29 cellular contexts compared by ENCODE assay signal in the genomic region with DNA sequence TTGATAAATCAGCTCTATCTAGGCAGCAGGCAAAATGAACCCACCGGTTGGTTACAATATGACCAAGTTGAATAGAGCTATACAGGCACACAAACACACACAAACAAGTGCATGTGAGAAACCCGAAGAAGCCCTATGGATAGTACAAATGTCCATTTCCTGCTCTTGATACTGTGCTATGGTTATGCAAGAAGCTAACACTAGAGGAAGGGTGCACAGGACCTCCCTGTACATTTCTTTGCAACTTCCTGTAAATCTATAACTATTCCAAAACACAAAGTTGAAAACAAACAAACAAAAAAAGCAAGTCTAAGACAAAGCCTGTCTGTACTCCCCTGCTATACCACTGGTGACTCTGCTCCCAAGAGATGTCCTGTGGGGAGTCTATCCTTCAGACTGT. TPM values are rescaled to one million over a fixed set of nuclear protein-coding genes. Genes with fewer than 3 reads are reported as not detected.
A peak's percentile ranks its signal among the peaks of the same experiment; 100 is the strongest.
DNase-seq lines count a peak whose midpoint lies in the region; ATAC-seq, FAIRE-seq and TF ChIP-seq lines count a peak whose summit lies in the region.
"Had no signal": no experiment of that assay in that cellular context is flagged by ENCODE, and none has a peak within 500 bp of the region (broad histone marks: within the 10 kb centered on the region; RNA-seq: fewer than 3 reads in every experiment).

No MANE protein-coding gene starts in this region.

- intact Hi-C loops in HepG2 (cut with micrococcal nuclease; ENCODE audit: unreplicated experiment) = no loop called here

- no peaks in the 10 kb centered on the region for H3K9me3 Mint-ChIP-seq in WTC11

- no peak overlapping the region for H3K4me2 ChIP-seq in DND-41 (ENCODE audit: insufficient read depth, low read length)
- H3K4me2 ChIP-seq in Loucy (ENCODE audit: low read depth, low read length, poor library complexity, severe bottlenecking) = no peak overlapping the region
- H3K4me2 ChIP-seq in HepG2 (ENCODE audit: low read depth, low read length) = peak overlapping the region; percentile 36; the same call in 1 of the 2 replicates
- H3K4me2 ChIP-seq: BLaER1 had no signal

- no peaks in the 10 kb centered on the region for H3K36me3 ChIP-seq in DND-41 (ENCODE audit: insufficient read depth, low read length)
- no peaks in the 10 kb centered on the region for H3K36me3 ChIP-seq in Loucy (ENCODE audit: insufficient read depth, low read length)
- H3K36me3 ChIP-seq in HepG2 (replicated peaks in 1 of 2; ENCODE audit: control insufficient read depth in 1 of 2, insufficient read depth in 2 of 2, low read length in 2 of 2) = no peaks in the 10 kb centered on the region
- H3K36me3 ChIP-seq: BLaER1, SJCRH30 had no signal

- BruUV-seq in HepG2 (replicated peaks; lab: Mats Ljungman, UMichigan) = no TSS peak

- no peaks in the 10 kb centered on the region for H4K20me1 ChIP-seq in DND-41 (ENCODE audit: insufficient read depth, low read length)
- no peaks in the 10 kb centered on the region for H4K20me1 ChIP-seq in Loucy (ENCODE audit: insufficient read depth, low read length, poor library complexity, severe bottlenecking)
- H4K20me1 ChIP-seq in HepG2 (ENCODE audit: insufficient read depth, low read length) = no peaks in the 10 kb centered on the region
- H4K20me1 ChIP-seq: BLaER1 had no signal

- TF ChIP-seq CTCF in DND-41 (IDR thresholded peaks at IDR 0.05; ENCODE audit: borderline replicate concordance, extremely low read depth, low read length, poor library complexity, severe bottlenecking) (no peak), Loucy (conservative IDR thresholded peaks at IDR 0.05; ENCODE audit: low read length) (no peak), WTC11 (IDR thresholded peaks at IDR 0.05) (no peak), HepG2 (CRISPR knock-in tag; IDR thresholded peaks at IDR 0.05) (no peak)

- no peak for TF ChIP-seq RAD21 in HepG2 (CRISPR knock-in tag; IDR thresholded peaks at IDR 0.05)

- H3K79me2 ChIP-seq in DND-41 (ENCODE audit: insufficient read depth, low read length) = no peaks in the 10 kb centered on the region
- no peaks in the 10 kb centered on the region for H3K79me2 ChIP-seq in Loucy (ENCODE audit: insufficient read depth, low read length)
- no peaks in the 10 kb centered on the region for H3K79me2 ChIP-seq in HepG2 (ENCODE audit: insufficient read depth, low read length)

- H3K27me3 Mint-ChIP-seq in WTC11 (ENCODE audit: low read depth) = no peaks in the 10 kb centered on the region

- CTCF ChIA-PET in WTC11 (lab: Charles Lee) = interaction anchor here (1.4 to 1.9 kb wide), 3 partner anchors 25 to 142 kb away, joined by 3 to 15 read pairs (median 10); no protein-coding TSS in a partner anchor
- CTCF ChIA-PET in HepG2 (lab: Yijun Ruan, JAX; ENCODE audit: low intra/inter-chr PET ratio, low total read pairs) = no interaction called here

- H3K4me1 ChIP-seq in DND-41 (ENCODE audit: insufficient read depth, low read length) (no peaks in the 10 kb centered on the region), Loucy (ENCODE audit: insufficient read depth, low read length, poor library complexity, severe bottlenecking) (no peaks in the 10 kb centered on the region), HepG2 (ENCODE audit: insufficient read depth, low read length) (peaks cover 24% of the 10 kb centered on the region)
- H3K4me1 ChIP-seq: BLaER1, SJCRH30 had no signal

- H3K4me1 Mint-ChIP-seq in WTC11 = peaks cover 58% of the 10 kb centered on the region
- H3K4me1 Mint-ChIP-seq: CD4-positive, CD25-positive, alpha-beta regulatory T cell had no signal

- no peaks in the 10 kb centered on the region for H3F3A ChIP-seq in Loucy (ENCODE audit: low read depth)

- TF ChIP-seq EP300 in HepG2 (IDR thresholded peaks at IDR 0.05; ENCODE audit: low read depth in 2 of 2, low read length in 2 of 2) (no peak), HepG2 (CRISPR knock-in tag; IDR thresholded peaks at IDR 0.05; ENCODE audit: borderline replicate concordance) (no peak)

- POLR2A ChIA-PET in WTC11 (lab: Charles Lee) = no interaction called here
- POLR2A ChIA-PET in HepG2 (lab: Yijun Ruan, JAX) = no interaction called here

- H3K27ac Mint-ChIP-seq in WTC11 = peak overlapping the region; percentile 63

- peak; percentile 48; the same call in 2 of the 3 replicates for ATAC-seq in DND-41 (ENCODE audit: insufficient read depth, low read depth)
- ATAC-seq in WTC11 = no peak
- ATAC-seq in HepG2 = peak; percentile 80
- ATAC-seq in HG03565 (IDR thresholded peaks at IDR 0.05; ENCODE audit: unreplicated experiment) = no peak
- ATAC-seq in HG02852 (IDR thresholded peaks at IDR 0.05; ENCODE audit: unreplicated experiment) = no peak
- ATAC-seq: PC-3, SK-N-SH treated with all-trans-retinoic acid at 6 μM for 48 hours had no signal

- in situ Hi-C loops in HepG2 (cut with HindIII; ENCODE audit: extremely low pct_ligation_motif_present, low pct_unique_long_range_greater_than_20kb) = no loop called here

- FAIRE-seq in HepG2 (lab: Jason Lieb, UNC) = peak; percentile 18
- FAIRE-seq: A204.1, GM18507 had no signal

- WGBS in HepG2 (ENCODE audit: low lambda C conversion rate) = 0% methylated on average over 2 of the region's 2 CpGs

- H2AFZ ChIP-seq in DND-41 (ENCODE audit: low read depth, low read length) (no peak overlapping the region), Loucy (ENCODE audit: low read length) (0 out of 2 replicates have a peak overlapping the region, but pooled peaks have one; percentile 35), HepG2 (ENCODE audit: low read length) (no peak overlapping the region)
- H2AFZ ChIP-seq: GM23248 had no signal

- no peaks in the 10 kb centered on the region for H3K9me2 ChIP-seq in Loucy (replicated peaks; ENCODE audit: low read depth, low read length)

- no peak for TF ChIP-seq POLR2A in HepG2 (IDR thresholded peaks at IDR 0.05; ENCODE audit: insufficient read depth in 1 of 2, low read depth in 2 of 2, low read length in 2 of 2)

- H3K4me3 ChIP-seq in DND-41 (ENCODE audit: low read depth in 1 of 2, low read length in 2 of 2) = no peak overlapping the region
- no peak overlapping the region for H3K4me3 ChIP-seq in Loucy (ENCODE audit: low read length, poor library complexity, severe bottlenecking)
- H3K4me3 ChIP-seq in HepG2 (replicated peaks in 1 of 3; ENCODE audit: insufficient read depth in 1 of 3, low read depth in 2 of 3, low read length in 3 of 3) = no peak overlapping the region; a peak in 1 of 6 replicates
- H3K4me3 ChIP-seq: BLaER1, GM23248, SJCRH30 had no signal

- H3K27me3 ChIP-seq in DND-41 (ENCODE audit: insufficient read depth, low read length, poor library complexity) (no peaks in the 10 kb centered on the region), Loucy (ENCODE audit: insufficient read depth, low read length, poor library complexity, severe bottlenecking) (no peaks in the 10 kb centered on the region), HepG2 (ENCODE audit: control insufficient read depth in 1 of 2, insufficient read depth in 2 of 2, low read length in 2 of 2) (peaks cover 0 to 5% of the 10 kb centered on the region in 2 experiments; a peak in 1 of 5 replicates)
- H3K27me3 ChIP-seq: BLaER1, SJCRH30 had no signal

- no peak overlapping the region for H3K9ac ChIP-seq in DND-41 (ENCODE audit: low read depth, low read length)
- no peak overlapping the region for H3K9ac ChIP-seq in Loucy (ENCODE audit: low read depth, low read length, poor library complexity, severe bottlenecking)
- H3K9ac ChIP-seq in HepG2 (ENCODE audit: insufficient read depth, low read depth, low read length) = no peak overlapping the region
- H3K9ac ChIP-seq: BLaER1, GM23248 had no signal

- no peaks in the 10 kb centered on the region for H3K36me3 Mint-ChIP-seq in WTC11
- H3K36me3 Mint-ChIP-seq: CD4-positive, CD25-positive, alpha-beta regulatory T cell had no signal

- no peaks in the 10 kb centered on the region for H3K9me3 ChIP-seq in DND-41 (ENCODE audit: insufficient read depth, low read length, severe bottlenecking)
- no peaks in the 10 kb centered on the region for H3K9me3 ChIP-seq in Loucy (ENCODE audit: insufficient read depth, low read depth, low read length)
- no peaks in the 10 kb centered on the region for H3K9me3 ChIP-seq in HepG2 (ENCODE audit: low read length)
- H3K9me3 ChIP-seq: BLaER1, SJCRH30 had no signal

- no peak overlapping the region for H3K27ac ChIP-seq in DND-41 (ENCODE audit: low read length)
- no peak overlapping the region for H3K27ac ChIP-seq in HepG2 (ENCODE audit: extremely low read length, insufficient read depth, low read length)
- H3K27ac ChIP-seq: BLaER1, GM23248, HL-60, SJCRH30 had no signal

- no peak for DNase-seq in DND-41
- DNase-seq in WTC11 (ENCODE audit: low spot score) = no peak
- no peak for DNase-seq in HepG2 (ENCODE audit: low spot score)
- no peak for DNase-seq in NCI-H187 treated with DMSO at 0.1 percent for 48 hours (lab: John Stamatoyannopoulos, UW)
- DNase-seq: DMS153, GM23248, HCEC 1CT, Karpas-422, NCI-H1048, NCI-H1417, NCI-H1694, NCI-H2081, NCI-H2171, NCI-H226, NCI-H510A, NCI-H69, PC-3, SJCRH30 had no signal

- no peak overlapping the region for H3K4me3 Mint-ChIP-seq in WTC11
- H3K4me3 Mint-ChIP-seq: CD4-positive, CD25-positive, alpha-beta regulatory T cell had no signal

RNA-seq across cellular contexts. Expression of gene FAM240A, which starts 8.2 kb away (rescaled TPM):
- total RNA-seq in WTC11 (2021) (0.09 to 0.14 TPM (median 0.13 TPM) in 3 replicates), HepG2 (2016; rRNA removed; fragmentation: Illumina TruSeq; extraction: Trizol) (not detected in 2 replicates)
- not detected in 2 replicates for total RNA-seq in HepG2 (2016; cell fraction: cytosol; rRNA removed; fragmentation: Illumina TruSeq; extraction: Trizol; ENCODE audit: low read depth)
- total RNA-seq in HepG2 (2016; cell fraction: insoluble cytoplasmic fraction; rRNA removed; fragmentation: Illumina TruSeq; extraction: Trizol) = not detected in 2 replicates
- total RNA-seq in HepG2 (2016; cell fraction: membrane; rRNA removed; fragmentation: Illumina TruSeq; extraction: Trizol) = not detected in 2 replicates
- not detected in 2 replicates for total RNA-seq in HepG2 (2016; cell fraction: nucleus; rRNA removed; fragmentation: Illumina TruSeq; extraction: Trizol)
- polyA plus RNA-seq in HepG2 (2011; rRNA removed) = not detected in 2 replicates
- not detected in 2 replicates for polyA plus RNA-seq in HepG2 (2011; cell fraction: cytosol; rRNA removed)
- not detected in 2 replicates for polyA plus RNA-seq in HepG2 (2011; cell fraction: nucleus; rRNA removed)
- polyA plus RNA-seq in HepG2 (2012) = not detected in 2 replicates
- not detected in 2 replicates for polyA plus RNA-seq in HepG2 (2016; cell fraction: cytosol; fragmentation: Illumina TruSeq; extraction: Trizol; ENCODE audit: low read depth)
- not detected in 2 replicates for polyA plus RNA-seq in HepG2 (2016; cell fraction: insoluble cytoplasmic fraction; fragmentation: Illumina TruSeq; extraction: Trizol; ENCODE audit: low read depth)
- polyA plus RNA-seq in HepG2 (2016; cell fraction: membrane; fragmentation: Illumina TruSeq; extraction: Trizol; ENCODE audit: low read depth) = not detected in 2 replicates
- not detected in 2 replicates for polyA plus RNA-seq in HepG2 (2016; cell fraction: nucleus; fragmentation: Illumina TruSeq; extraction: Trizol; ENCODE audit: insufficient read depth, low read depth)
- not detected in 2 replicates for polyA minus RNA-seq in HepG2 (2011; rRNA and poly(A)+ RNA removed; ENCODE audit: low replicate concordance)
- polyA minus RNA-seq in HepG2 (2011; cell fraction: cytosol; rRNA and poly(A)+ RNA removed) = not detected in 2 replicates
- polyA minus RNA-seq in HepG2 (2011; cell fraction: nucleus; rRNA and poly(A)+ RNA removed) = not detected in 2 replicates
- total RNA-seq: CD4-positive, CD25-positive, alpha-beta regulatory T cell; GM23248; M059J; PC-3; SJCRH30 had no signal
- polyA plus RNA-seq: AG04450; CD4-positive, CD25-positive, alpha-beta regulatory T cell; GM23248 had no signal

RNA-seq across cellular contexts. Expression of gene LRRC2, which starts 38.0 kb away (rescaled TPM):
- total RNA-seq in WTC11 (2021) (4.0 to 4.9 TPM (median 4.9 TPM) in 3 replicates), HepG2 (2016; rRNA removed; fragmentation: Illumina TruSeq; extraction: Trizol) (0.27 and 0.48 TPM in 2 replicates)
- 0.10 TPM in 1 of 2 replicates, not detected in the other for total RNA-seq in HepG2 (2016; cell fraction: cytosol; rRNA removed; fragmentation: Illumina TruSeq; extraction: Trizol; ENCODE audit: low read depth)
- total RNA-seq in HepG2 (2016; cell fraction: insoluble cytoplasmic fraction; rRNA removed; fragmentation: Illumina TruSeq; extraction: Trizol) = 0.32 and 0.37 TPM in 2 replicates
- 0.22 and 0.48 TPM in 2 replicates for total RNA-seq in HepG2 (2016; cell fraction: membrane; rRNA removed; fragmentation: Illumina TruSeq; extraction: Trizol)
- total RNA-seq in HepG2 (2016; cell fraction: nucleus; rRNA removed; fragmentation: Illumina TruSeq; extraction: Trizol) = 0.12 and 0.44 TPM in 2 replicates
- polyA plus RNA-seq in HepG2 (2011; rRNA removed) = 0.51 and 0.58 TPM in 2 replicates
- 0.31 and 0.54 TPM in 2 replicates for polyA plus RNA-seq in HepG2 (2011; cell fraction: cytosol; rRNA removed)
- polyA plus RNA-seq in HepG2 (2011; cell fraction: nucleus; rRNA removed) = 0.16 and 0.64 TPM in 2 replicates
- polyA plus RNA-seq in HepG2 (2012) = 0.71 and 0.87 TPM in 2 replicates
- polyA plus RNA-seq in HepG2 (2016; cell fraction: cytosol; fragmentation: Illumina TruSeq; extraction: Trizol; ENCODE audit: low read depth) = 0.11 and 0.24 TPM in 2 replicates
- 0.36 and 0.38 TPM in 2 replicates for polyA plus RNA-seq in HepG2 (2016; cell fraction: insoluble cytoplasmic fraction; fragmentation: Illumina TruSeq; extraction: Trizol; ENCODE audit: low read depth)
- 0.45 and 0.51 TPM in 2 replicates for polyA plus RNA-seq in HepG2 (2016; cell fraction: membrane; fragmentation: Illumina TruSeq; extraction: Trizol; ENCODE audit: low read depth)
- 0.20 and 0.27 TPM in 2 replicates for polyA plus RNA-seq in HepG2 (2016; cell fraction: nucleus; fragmentation: Illumina TruSeq; extraction: Trizol; ENCODE audit: insufficient read depth, low read depth)
- polyA minus RNA-seq in HepG2 (2011; rRNA and poly(A)+ RNA removed; ENCODE audit: low replicate concordance) = 0.88 TPM in 1 of 2 replicates, not detected in the other
- polyA minus RNA-seq in HepG2 (2011; cell fraction: cytosol; rRNA and poly(A)+ RNA removed) = 0.30 and 2.1 TPM in 2 replicates
- 1.3 and 1.7 TPM in 2 replicates for polyA minus RNA-seq in HepG2 (2011; cell fraction: nucleus; rRNA and poly(A)+ RNA removed)
- total RNA-seq: SJCRH30 had no signal

Comparison
In these comparisons a context has a peak if more than half of its experiments do, and no peak if none do; other contexts are left out.
1. ATAC-seq: peak in DND-41 (single experiment) and HepG2 (single experiment); none in WTC11 (single experiment), HG03565 (single experiment) and HG02852 (single experiment).